Comparison of ENCODE assay signal across 8 cellular contexts in the genomic region with DNA sequence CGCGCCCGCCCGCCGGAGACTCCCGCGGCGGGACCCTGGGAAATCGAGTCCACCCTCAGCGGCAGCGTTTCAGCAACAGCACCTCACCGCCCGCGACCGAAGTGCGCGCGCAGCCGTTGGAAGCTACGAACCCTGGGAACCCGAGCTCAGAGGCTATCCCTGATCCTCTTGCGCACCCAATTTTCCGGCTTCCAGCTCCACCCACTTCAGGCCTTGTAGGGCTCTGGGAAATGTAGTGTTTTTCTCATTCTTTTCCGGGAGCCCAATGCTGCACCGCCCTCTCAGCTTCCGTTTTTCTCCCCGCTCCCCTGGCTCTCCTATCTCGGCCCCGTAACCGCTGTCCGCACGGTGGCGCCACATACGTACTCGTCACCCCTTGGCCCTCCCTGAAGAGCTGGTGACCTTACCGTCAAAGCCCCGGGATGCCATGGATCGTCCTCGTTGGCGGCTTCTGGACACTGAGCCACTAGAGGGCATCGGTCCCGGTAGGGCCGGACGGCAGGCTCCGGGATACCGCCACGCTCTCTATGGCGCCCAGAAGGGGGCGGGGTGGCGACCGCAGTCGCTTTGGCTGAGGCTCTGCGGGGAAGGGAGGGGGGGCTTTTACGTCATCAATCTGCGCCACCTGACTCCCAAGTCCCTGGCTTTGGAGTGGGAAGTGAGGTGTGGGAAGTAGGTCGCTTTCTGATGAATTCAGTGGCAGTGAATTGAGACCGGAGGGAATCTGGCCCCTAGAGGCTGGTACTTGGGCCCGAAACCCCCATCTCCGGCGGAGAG. TPM values are rescaled to one million over a fixed set of nuclear protein-coding genes. Genes with fewer than 3 reads are reported as not detected.
DNase-seq lines count a peak whose midpoint lies in the region; FAIRE-seq and TF ChIP-seq lines count a peak whose summit lies in the region.

Gene ODR4, plus strand, starts transcription at position 687 of the 777 bp plus-strand sequence. CDS start 3,948 bp downstream, outside the sequence.
Gene TPR, minus strand, starts transcription at position 102 of the 777 bp plus-strand sequence. CDS start 225 bp downstream, outside the sequence.

- H3K27me3 ChIP-seq in H1 (replicated peaks in 1 of 4; ENCODE audit: control insufficient read depth in 3 of 4, extremely low read depth in 1 of 4, insufficient read depth in 3 of 4, low read length in 3 of 4), result no peaks in the 10 kb centered on the region
- no peaks in the 10 kb centered on the region for H3K27me3 ChIP-seq in mesenchymal stem cell (ENCODE audit: control insufficient read depth in 1 of 2, insufficient read depth in 1 of 2, low read length in 2 of 2)

- H2BK5ac ChIP-seq in H1 (ENCODE audit: low read depth, low read length), result peak within 1 kb of the TSS; percentile 98
- H2BK5ac ChIP-seq in mesenchymal stem cell (ENCODE audit: low read depth, low read length, poor library complexity, severe bottlenecking), result peak within 1 kb of the TSS; percentile 20

- no peak within 1 kb of the TSS for H2BK20ac ChIP-seq in H1 (ENCODE audit: low read length)

- peak; percentile 95 for FAIRE-seq in H1 (lab: Jason Lieb, UNC)

- WGBS in H1 (ENCODE audit: extremely low coverage in 1 of 2, insufficient coverage in 1 of 2, insufficient read length in 1 of 2, insufficient replicate concordance in 2 of 2, low coverage in 1 of 2, low lambda C conversion rate in 2 of 2, missing lambda C conversion rate in 1 of 2), 2 experiments, result 1% methylated on average over 58 of the region's 60 CpGs; no CpG with 5 or more reads in 1 of the 2 experiments
- under 1% methylated on average over 60 of the region's 60 CpGs for WGBS in mesenchymal stem cell

- peak in 1 of 2 experiments; percentile 17; a peak in 2 of 4 replicates for TF ChIP-seq RAD21 in H1 (IDR thresholded peaks at IDR 0.05 in 1 of 2, conservative IDR thresholded peaks at IDR 0.05 in 1 of 2; ENCODE audit: low read depth in 2 of 2, low read length in 2 of 2)

- no peak within 1 kb of the TSS for H2AK5ac ChIP-seq in H1 (ENCODE audit: low read depth, low read length)
- no peak within 1 kb of the TSS for H2AK5ac ChIP-seq in mesenchymal stem cell (ENCODE audit: low read length, severe bottlenecking)

- H4K8ac ChIP-seq in H1 (ENCODE audit: extremely low read depth, insufficient read depth, low read length), result peak within 1 kb of the TSS; percentile 99
- H4K8ac ChIP-seq in mesenchymal stem cell (ENCODE audit: low read length), result peak within 1 kb of the TSS; percentile 92

- H3K9ac ChIP-seq in H1 (replicated peaks in 1 of 4; ENCODE audit: extremely low read depth in 1 of 4, low read depth in 3 of 4, low read length in 3 of 4) (peak within 1 kb of the TSS; percentile 90 to 97 (median 92)), mesenchymal stem cell (ENCODE audit: low read length) (peak within 1 kb of the TSS; percentile 99)

- H3K23me2 ChIP-seq in H1 (ENCODE audit: low read depth, low read length), result no peaks in the 10 kb centered on the region

- H2AFZ ChIP-seq in H1 (ENCODE audit: low read length) (peak within 1 kb of the TSS; percentile 95), mesenchymal stem cell (ENCODE audit: low read depth, low read length) (peak within 1 kb of the TSS; percentile 68)

- TF ChIP-seq CTCF in GM20000 (IDR thresholded peaks at IDR 0.05; ENCODE audit: extremely low read depth, missing control alignments) (peak; percentile 76), H1 (IDR thresholded peaks at IDR 0.05; ENCODE audit: control extremely low read depth in 1 of 3, insufficient read depth in 1 of 3, low read depth in 1 of 3, low read length in 3 of 3) (peak; percentile 72 to 85 (median 82))

- H4K91ac ChIP-seq in H1 (replicated peaks; ENCODE audit: insufficient read length, low read length) (peak within 1 kb of the TSS; percentile 95), mesenchymal stem cell (ENCODE audit: low read length) (peak within 1 kb of the TSS; percentile 92)

- H3K9me3 ChIP-seq in H1 (ENCODE audit: insufficient read depth in 2 of 2, low read depth in 1 of 2, low read length in 1 of 2), result no peaks in the 10 kb centered on the region
- H3K9me3 ChIP-seq in mesenchymal stem cell (ENCODE audit: control insufficient read depth, low read length), result no peaks in the 10 kb centered on the region

- H2BK15ac ChIP-seq in H1 (ENCODE audit: low read length) (no peak within 1 kb of the TSS), mesenchymal stem cell (ENCODE audit: low read depth, poor library complexity, severe bottlenecking) (peak within 1 kb of the TSS; percentile 73)

- H3K79me1 ChIP-seq in H1 (ENCODE audit: low read depth, low read length) (0 out of 2 replicates have a peak, but pooled peaks cover 2% of the 10 kb centered on the region), mesenchymal stem cell (replicated peaks; ENCODE audit: low read length, poor library complexity, severe bottlenecking) (peaks cover 4% of the 10 kb centered on the region)

- H3K36me3 ChIP-seq in H1 (ENCODE audit: control insufficient read depth in 2 of 4, insufficient read depth in 4 of 4, low read length in 3 of 4) (peaks cover 2 to 34% (median 12%) of the 10 kb centered on the region in 4 experiments; a peak in 5 of 8 replicates), mesenchymal stem cell (ENCODE audit: control insufficient read depth in 1 of 2, insufficient read depth in 2 of 2, low read depth in 1 of 2, low read length in 2 of 2) (peaks cover 5 to 46% of the 10 kb centered on the region in 2 experiments)

- H3K56ac ChIP-seq in H1 (replicated peaks; ENCODE audit: insufficient read length, low read depth, low read length), result peak within 1 kb of the TSS; percentile 96

- CTCF ChIA-PET in H1 (lab: Charles Lee; ENCODE audit: partially characterized antibody), result interaction anchor here (0.5 to 1.9 kb wide), 20 partner anchors 9 to 784 kb away, joined by 3 to 7 read pairs (median 4); no protein-coding TSS in a partner anchor

- peak in 1 of 2 experiments; percentile 10; a peak in 1 of 3 replicates for TF ChIP-seq EP300 in H1 (IDR thresholded peaks at IDR 0.05; ENCODE audit: borderline replicate concordance in 1 of 2, low read depth in 2 of 2, low read length in 2 of 2)

- H2BK120ac ChIP-seq in H1 (replicated peaks; ENCODE audit: low read depth, low read length) (peak within 1 kb of the TSS; percentile 79), mesenchymal stem cell (ENCODE audit: low read depth, low read length) (peak within 1 kb of the TSS; percentile 50)

- peak within 1 kb of the TSS; percentile 98 for H3K18ac ChIP-seq in H1 (ENCODE audit: extremely low read depth, low read length)
- H3K18ac ChIP-seq in mesenchymal stem cell (ENCODE audit: low read depth in 1 of 2, low read length in 2 of 2), result peak within 1 kb of the TSS; percentile 67 to 90

- H3K23ac ChIP-seq in H1 (ENCODE audit: insufficient read length), result no peak within 1 kb of the TSS
- H3K23ac ChIP-seq in mesenchymal stem cell (ENCODE audit: low read length in 2 of 2), result peak within 1 kb of the TSS in 1 of 2 experiments; percentile 16

- peak; percentile 100 for DNase-seq in COLO829 (ENCODE audit: low spot score)
- DNase-seq in GM20000 (ENCODE audit: low spot score), result peak; percentile 89
- DNase-seq in HT1080 (ENCODE audit: low read depth), result peak; percentile 99
- peak; percentile 99 for DNase-seq in NOMO-1 treated with DMSO at 0.1 percent for 48 hours (lab: John Stamatoyannopoulos, UW; ENCODE audit: unreplicated experiment)
- peak; percentile 85 to 91 (median 89) for DNase-seq in activated CD8-positive, alpha-beta memory T cell treated with anti-CD3 and anti-CD28 coated beads for 48 hours (ENCODE audit: low read depth in 2 of 3, low spot score in 2 of 3)
- DNase-seq in H1 (ENCODE audit: low read depth in 1 of 2, low spot score in 2 of 2), result peak; percentile 95 to 97
- peak; percentile 100 for DNase-seq in mesenchymal stem cell
- DNase-seq in stimulated activated CD8-positive, alpha-beta memory T cell treated with anti-CD3 and anti-CD28 coated beads, Interleukin-15, amount 100 ng/mL, for 1 hour (ENCODE audit: low read depth), result peak; percentile 90

- no peaks in the 10 kb centered on the region for H4K20me1 ChIP-seq in H1 (replicated peaks in 1 of 2; ENCODE audit: control insufficient read depth in 1 of 2, insufficient read depth in 2 of 2, low read length in 2 of 2)

- H3K4ac ChIP-seq in H1 (replicated peaks; ENCODE audit: insufficient read length, low read depth, low read length) (peak within 1 kb of the TSS; percentile 84), mesenchymal stem cell (ENCODE audit: low read depth in 1 of 2, low read length in 2 of 2) (peak within 1 kb of the TSS in 1 of 2 experiments; percentile 79)

- no peak within 1 kb of the TSS for H3K14ac ChIP-seq in H1 (ENCODE audit: insufficient read length)
- H3K14ac ChIP-seq in mesenchymal stem cell (ENCODE audit: low read length in 2 of 2), result peak within 1 kb of the TSS in 1 of 2 experiments; percentile 19

- H3K4me2 ChIP-seq in H1 (ENCODE audit: insufficient read depth in 1 of 2, low read depth in 2 of 2, low read length in 2 of 2) (peak within 1 kb of the TSS; percentile 73 to 78), mesenchymal stem cell (ENCODE audit: low read length, poor library complexity, severe bottlenecking) (peak within 1 kb of the TSS; percentile 81)

- H4K5ac ChIP-seq in H1 (ENCODE audit: insufficient read length, low read depth, low read length), result peak within 1 kb of the TSS; percentile 95

- POLR2A ChIA-PET in H1 (lab: Charles Lee; ENCODE audit: partially characterized antibody), result interaction anchor here (0.7 to 1.1 kb wide), 11 partner anchors 13 to 262 kb away, joined by 3 to 5 read pairs (median 4); no protein-coding TSS in a partner anchor

- TF ChIP-seq POLR2A in H1 (IDR thresholded peaks at IDR 0.05; ENCODE audit: control extremely low read depth in 1 of 2, low read depth in 2 of 2, low read length in 2 of 2), result peak in 1 of 2 experiments; percentile 77; a peak in 2 of 3 replicates

- H3K4me1 ChIP-seq in H1 (replicated peaks in 1 of 4; ENCODE audit: control insufficient read depth in 3 of 4, insufficient read depth in 4 of 4, low read length in 3 of 4), result 0 out of 7 replicates have a peak, but pooled peaks cover 0 to 1% (median 0%) of the 10 kb centered on the region in 4 experiments
- peaks cover 3% of the 10 kb centered on the region for H3K4me1 ChIP-seq in mesenchymal stem cell (ENCODE audit: control insufficient read depth, insufficient read depth, low read depth, low read length)

- H2BK12ac ChIP-seq in H1 (ENCODE audit: low read depth, low read length), result peak within 1 kb of the TSS; percentile 88
- no peak within 1 kb of the TSS for H2BK12ac ChIP-seq in mesenchymal stem cell (ENCODE audit: low read length in 2 of 2)

- peaks cover 3 to 70% of the 10 kb centered on the region in 2 experiments for H3K79me2 ChIP-seq in H1 (ENCODE audit: control insufficient read depth in 1 of 2, insufficient read depth in 2 of 2, low read length in 2 of 2)

- H3K4me3 ChIP-seq in H1 (ENCODE audit: extremely low read depth in 1 of 4, insufficient read depth in 2 of 4, low read depth in 3 of 4, low read length in 4 of 4) (peak within 1 kb of the TSS; percentile 83 to 99 (median 96)), mesenchymal stem cell (ENCODE audit: insufficient read depth in 1 of 2, low read depth in 1 of 2, low read length in 2 of 2) (peak within 1 kb of the TSS; percentile 80 to 100)

- peak within 1 kb of the TSS; percentile 96 for H3K27ac ChIP-seq in H1 (ENCODE audit: low read depth, low read length)
- peak within 1 kb of the TSS; percentile 90 for H3K27ac ChIP-seq in mesenchymal stem cell (ENCODE audit: low read length, poor library complexity, severe bottlenecking)

RNA-seq across cellular contexts. Expression of gene ODR4, which starts in this region (rescaled TPM):
- total RNA-seq in HT1080 (2014; rRNA removed; shearing (Covaris generic)), result 10.9 and 14.1 TPM in 2 replicates
- 9.9 and 14.5 TPM in 2 replicates for polyA plus RNA-seq in HT1080 (2015; cell fraction: cytosol; rRNA removed)
- 38.6 and 38.9 TPM in 2 replicates for polyA plus RNA-seq in HT1080 (2015; cell fraction: nucleus; rRNA removed)
- 13.8 and 14.1 TPM in 2 replicates for total RNA-seq in H1 (2021; fragmentation: NEBNext Ultra II Directional; extraction: Animal tissue kit (Norgen Biotek cat#: 25700))
- 2.1 and 4.1 TPM in 2 replicates for polyA plus RNA-seq in H1 (2011; rRNA removed)
- polyA plus RNA-seq in H1 (2011; cell fraction: cytosol; rRNA removed), result 4.7 TPM
- polyA plus RNA-seq in H1 (2011; cell fraction: nucleus; rRNA removed), result 3.3 TPM
- 4.6 to 10.1 TPM (median 6.9 TPM) in 4 replicates for polyA plus RNA-seq in H1 (2012, experiment 1 of 2)
- 0.51 TPM for polyA plus RNA-seq in H1 (2012, experiment 2 of 2)
- polyA plus RNA-seq in H1 (2013, experiment 1 of 2), result 16.7 TPM
- polyA plus RNA-seq in H1 (2013, experiment 2 of 2), result 16.1 TPM
- polyA minus RNA-seq in H1 (2011; rRNA and poly(A)+ RNA removed), result 5.0 and 7.5 TPM in 2 replicates
- 4.5 TPM for polyA minus RNA-seq in H1 (2011; cell fraction: cytosol; rRNA and poly(A)+ RNA removed)
- polyA minus RNA-seq in H1 (2011; cell fraction: nucleus; rRNA and poly(A)+ RNA removed), result 15.8 TPM
- polyA plus RNA-seq in mesenchymal stem cell (2013, experiment 1 of 2), result 10.7 TPM
- polyA plus RNA-seq in mesenchymal stem cell (2013, experiment 2 of 2), result 11.2 TPM

RNA-seq across cellular contexts. Expression of gene TPR, which starts in this region (rescaled TPM):
- 65.1 and 97.7 TPM in 2 replicates for total RNA-seq in HT1080 (2014; rRNA removed; shearing (Covaris generic))
- 21.8 and 26.3 TPM in 2 replicates for polyA plus RNA-seq in HT1080 (2015; cell fraction: cytosol; rRNA removed)
- polyA plus RNA-seq in HT1080 (2015; cell fraction: nucleus; rRNA removed), result 118 and 191 TPM in 2 replicates
- 102 and 104 TPM in 2 replicates for total RNA-seq in H1 (2021; fragmentation: NEBNext Ultra II Directional; extraction: Animal tissue kit (Norgen Biotek cat#: 25700))
- 51.4 and 57.1 TPM in 2 replicates for polyA plus RNA-seq in H1 (2011; rRNA removed)
- 51.5 TPM for polyA plus RNA-seq in H1 (2011; cell fraction: cytosol; rRNA removed)
- 186 TPM for polyA plus RNA-seq in H1 (2011; cell fraction: nucleus; rRNA removed)
- polyA plus RNA-seq in H1 (2012, experiment 1 of 2), result 59.9 to 75.0 TPM (median 73.5 TPM) in 4 replicates
- 2.5 TPM for polyA plus RNA-seq in H1 (2012, experiment 2 of 2)
- 58.7 TPM for polyA plus RNA-seq in H1 (2013, experiment 1 of 2)
- 54.6 TPM for polyA plus RNA-seq in H1 (2013, experiment 2 of 2)
- 155 TPM in 2 replicates for polyA minus RNA-seq in H1 (2011; rRNA and poly(A)+ RNA removed)
- polyA minus RNA-seq in H1 (2011; cell fraction: cytosol; rRNA and poly(A)+ RNA removed), result 59.2 TPM
- 172 TPM for polyA minus RNA-seq in H1 (2011; cell fraction: nucleus; rRNA and poly(A)+ RNA removed)
- polyA plus RNA-seq in mesenchymal stem cell (2013, experiment 1 of 2), result 38.2 TPM
- 37.0 TPM for polyA plus RNA-seq in mesenchymal stem cell (2013, experiment 2 of 2)

Comparison
In these comparisons a context has a peak if more than half of its experiments do, and no peak if none do; other contexts are left out.
1. Peak in every context shown above with its lines: DNase-seq, H3K4me3 ChIP-seq and H3K27ac ChIP-seq.